21 cellular contexts compared by ENCODE assay signal in the genomic region with DNA sequence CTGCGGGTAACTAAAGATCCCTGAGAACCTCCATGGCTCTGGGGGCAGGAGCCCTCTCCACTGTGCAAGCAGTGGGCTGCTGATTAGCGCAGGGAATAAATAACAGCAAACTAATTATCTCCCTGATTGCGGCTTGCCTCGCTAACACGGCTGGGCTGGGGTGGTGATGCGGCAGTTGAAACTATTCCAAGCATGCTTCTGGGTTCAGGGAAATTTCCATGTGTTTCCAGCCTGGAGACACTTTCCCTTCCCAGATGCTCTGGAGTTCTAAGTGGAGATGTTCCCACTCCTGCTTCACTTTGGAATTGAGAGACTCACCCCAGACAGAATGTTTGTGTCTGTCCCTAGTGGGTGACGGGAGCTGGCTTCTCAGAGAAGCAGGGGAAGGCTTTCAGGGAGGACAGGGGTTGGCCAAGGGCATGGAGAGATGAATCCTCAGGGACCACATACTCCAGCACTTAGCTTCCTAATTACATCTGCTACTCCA. TPM values are rescaled to one million over a fixed set of nuclear protein-coding genes. Genes with fewer than 3 reads are reported as not detected.
DNase-seq lines count a peak whose midpoint lies in the region; ATAC-seq, FAIRE-seq and TF ChIP-seq lines count a peak whose summit lies in the region.
"Had no signal": no experiment of that assay in that cellular context is flagged by ENCODE, and none has a peak within 500 bp of the region (broad histone marks: within the 10 kb centered on the region; RNA-seq: fewer than 3 reads in every experiment).

No MANE protein-coding gene starts in this region.

- H3K4me3 ChIP-seq in HEK293 (ENCODE audit: low read depth, low read length) (no peak overlapping the region), osteoblast (ENCODE audit: insufficient read depth, low read length) (no peak overlapping the region)
- H3K4me3 ChIP-seq: BLaER1, Peyer's patch had no signal

- no peak overlapping the region for H2AFZ ChIP-seq in osteoblast (ENCODE audit: low read length)

- H3K27ac ChIP-seq in HEK293 (ENCODE audit: extremely low read depth, low read depth, low read length), result no peak overlapping the region
- H3K27ac ChIP-seq in osteoblast (ENCODE audit: low read depth, low read length), result no peak overlapping the region
- H3K27ac ChIP-seq: BLaER1, KMS-11, Peyer's patch had no signal

- intact Hi-C loops in left cardiac atrium (cut with DNase I), result no loop called here
- intact Hi-C loops in activated T-helper 2 cell treated with anti-CD3 and anti-CD28 coated beads, Interferon-gamma antibody, Interleukin-2, Interleukin-4, amounts not matched to agents 10 μg/mL and 5 μg/mL and 100 μg/mL, durations not matched to agents 14 hours and 24 hours and 36 hours (cut with micrococcal nuclease), result no loop called here

- no peak for FAIRE-seq in GM12891 (lab: Jason Lieb, UNC)
- FAIRE-seq: HepG2 had no signal

- peaks cover 4% of the 10 kb centered on the region for H3K27me3 Mint-ChIP-seq in activated T-helper 17 cell treated with anti-CD3 and anti-CD28 coated beads, Interleukin-2, amount 50 U/mL, for 72 hours
- peaks cover 20% of the 10 kb centered on the region for H3K27me3 Mint-ChIP-seq in activated T-helper 2 cell treated with anti-CD3 and anti-CD28 coated beads, Interferon-gamma antibody, Interleukin-2, Interleukin-4, amounts not matched to agents 10 μg/mL and 5 μg/mL and 100 μg/mL, durations not matched to agents 14 hours and 24 hours and 36 hours (ENCODE audit: low read depth)

- H3K36me3 Mint-ChIP-seq in activated T-helper 17 cell treated with anti-CD3 and anti-CD28 coated beads, Interleukin-2, amount 50 U/mL, for 72 hours (ENCODE audit: low read depth), result no peaks in the 10 kb centered on the region
- H3K36me3 Mint-ChIP-seq in activated T-helper 2 cell treated with anti-CD3 and anti-CD28 coated beads, Interferon-gamma antibody, Interleukin-2, Interleukin-4, amounts not matched to agents 10 μg/mL and 5 μg/mL and 100 μg/mL, durations not matched to agents 14 hours and 24 hours and 36 hours (ENCODE audit: low read depth), result no peaks in the 10 kb centered on the region
- H3K36me3 Mint-ChIP-seq: CD8-positive, alpha-beta T cell had no signal

- H3K4me1 ChIP-seq in HEK293 (ENCODE audit: control insufficient read depth, insufficient read depth, low read length), result no peaks in the 10 kb centered on the region
- no peaks in the 10 kb centered on the region for H3K4me1 ChIP-seq in osteoblast (ENCODE audit: insufficient read depth, low read length)
- H3K4me1 ChIP-seq: BLaER1 had no signal

- peak; percentile 18 to 53 for ATAC-seq in left cardiac atrium
- ATAC-seq in activated T-helper 17 cell treated with anti-CD3 and anti-CD28 coated beads, Interleukin-2, amount 50 U/mL, for 72 hours (replicated peaks), result no peak
- ATAC-seq: CD8-positive, alpha-beta T cell; HepG2; SK-N-SH treated with all-trans-retinoic acid at 6 μM for 48 hours had no signal

- no peaks in the 10 kb centered on the region for H3K9me3 ChIP-seq in HEK293 (ENCODE audit: control insufficient read depth, insufficient read depth, low read depth, low read length)
- no peaks in the 10 kb centered on the region for H3K9me3 ChIP-seq in osteoblast (ENCODE audit: low read depth, low read length)
- H3K9me3 ChIP-seq: BLaER1, Peyer's patch had no signal

- TF ChIP-seq CTCF in HEK293 (tag by site-specific recombination; IDR thresholded peaks at IDR 0.05), result no peak
- no peak for TF ChIP-seq CTCF in osteoblast (IDR thresholded peaks at IDR 0.05; ENCODE audit: extremely low read depth, low read depth, low read length)

- H3K27me3 ChIP-seq in osteoblast (ENCODE audit: insufficient read depth, low read length), result peaks cover 20% of the 10 kb centered on the region
- H3K27me3 ChIP-seq: BLaER1, Peyer's patch had no signal

- no peak overlapping the region for H3K4me3 Mint-ChIP-seq in activated T-helper 17 cell treated with anti-CD3 and anti-CD28 coated beads, Interleukin-2, amount 50 U/mL, for 72 hours
- H3K4me3 Mint-ChIP-seq in activated T-helper 2 cell treated with anti-CD3 and anti-CD28 coated beads, Interferon-gamma antibody, Interleukin-2, Interleukin-4, amounts not matched to agents 10 μg/mL and 5 μg/mL and 100 μg/mL, durations not matched to agents 14 hours and 24 hours and 36 hours (ENCODE audit: low read depth), result no peak overlapping the region
- H3K4me3 Mint-ChIP-seq: CD8-positive, alpha-beta T cell had no signal

- H4K20me1 ChIP-seq in osteoblast (ENCODE audit: insufficient read depth, low read length), result no peaks in the 10 kb centered on the region
- H4K20me1 ChIP-seq: BLaER1 had no signal

- DNase-seq in EH (ENCODE audit: low read depth), result peak; percentile 51
- DNase-seq in left cardiac atrium, result peak; percentile 13
- DNase-seq in osteoblast (ENCODE audit: insufficient read length, low spot score, missing footprints), result peak; percentile 58
- no peak for DNase-seq in GM12891 (ENCODE audit: insufficient read length, low spot score)
- DNase-seq in inferior parietal cortex (ENCODE audit: extremely low spot score), result no peak
- DNase-seq in activated T-helper 2 cell treated with anti-CD3 and anti-CD28 coated beads, Interferon-gamma antibody, Interleukin-2, Interleukin-4, amounts not matched to agents 10 μg/mL and 5 μg/mL and 100 μg/mL, durations not matched to agents 14 hours and 24 hours and 36 hours (ENCODE audit: low spot score), result no peak
- DNase-seq: CD8-positive, alpha-beta T cell; NCI-H1436; NCI-H2029 treated with DMSO at 0.1 percent for 48 hours; NCI-H2227 treated with DMSO at 0.1 percent for 48 hours; NCI-H524; Peyer's patch; SHP77 had no signal

- H3K9me3 Mint-ChIP-seq in activated T-helper 17 cell treated with anti-CD3 and anti-CD28 coated beads, Interleukin-2, amount 50 U/mL, for 72 hours, result no peaks in the 10 kb centered on the region
- H3K9me3 Mint-ChIP-seq in activated T-helper 2 cell treated with anti-CD3 and anti-CD28 coated beads, Interferon-gamma antibody, Interleukin-2, Interleukin-4, amounts not matched to agents 10 μg/mL and 5 μg/mL and 100 μg/mL, durations not matched to agents 14 hours and 24 hours and 36 hours, result no peaks in the 10 kb centered on the region
- H3K9me3 Mint-ChIP-seq: CD8-positive, alpha-beta T cell had no signal

- TF ChIP-seq POLR2A in GM12891 (IDR thresholded peaks at IDR 0.05; ENCODE audit: low read depth, low read length), result no peak

- H3K36me3 ChIP-seq in HEK293 (ENCODE audit: control insufficient read depth in 2 of 2, insufficient read depth in 1 of 2, low read length in 2 of 2), result no peaks in the 10 kb centered on the region
- H3K36me3 ChIP-seq in osteoblast (ENCODE audit: insufficient read depth, low read length), result no peaks in the 10 kb centered on the region
- H3K36me3 ChIP-seq: BLaER1, Peyer's patch had no signal

- no peaks in the 10 kb centered on the region for H3K4me1 Mint-ChIP-seq in activated T-helper 17 cell treated with anti-CD3 and anti-CD28 coated beads, Interleukin-2, amount 50 U/mL, for 72 hours
- H3K4me1 Mint-ChIP-seq in activated T-helper 2 cell treated with anti-CD3 and anti-CD28 coated beads, Interferon-gamma antibody, Interleukin-2, Interleukin-4, amounts not matched to agents 10 μg/mL and 5 μg/mL and 100 μg/mL, durations not matched to agents 14 hours and 24 hours and 36 hours (ENCODE audit: low read depth), result no peaks in the 10 kb centered on the region

- no peaks in the 10 kb centered on the region for H3K79me2 ChIP-seq in osteoblast (ENCODE audit: insufficient read depth, low read length)

- no peak overlapping the region for H3K27ac Mint-ChIP-seq in activated T-helper 17 cell treated with anti-CD3 and anti-CD28 coated beads, Interleukin-2, amount 50 U/mL, for 72 hours
- no peak overlapping the region for H3K27ac Mint-ChIP-seq in activated T-helper 2 cell treated with anti-CD3 and anti-CD28 coated beads, Interferon-gamma antibody, Interleukin-2, Interleukin-4, amounts not matched to agents 10 μg/mL and 5 μg/mL and 100 μg/mL, durations not matched to agents 14 hours and 24 hours and 36 hours
- H3K27ac Mint-ChIP-seq: CD8-positive, alpha-beta T cell had no signal

- H3K4me2 ChIP-seq in osteoblast (ENCODE audit: insufficient read depth, low read length), result no peak overlapping the region
- H3K4me2 ChIP-seq: BLaER1, KMS-11 had no signal

- CTCF ChIA-PET in HEK293 (lab: Yijun Ruan, JAX), result interaction anchor here (0.6 to 3.7 kb wide), 3 partner anchors 11 to 31 kb away, joined by 3 to 32 read pairs (median 7); no protein-coding TSS in a partner anchor

- POLR2A ChIA-PET in HEK293 (lab: Yijun Ruan, JAX), result no interaction called here

RNA-seq across cellular contexts. Expression of a gene that starts 12.0 kb away (rescaled TPM):
- total RNA-seq in left cardiac atrium (10 to 100 TPM in 1 of 2 donors, 1 to 10 TPM in 1; 9.3 to 12.6 TPM), osteoblast (2.1 and 2.5 TPM in 2 replicates)
- 0.28 TPM for polyA plus RNA-seq in GM12891 (2012; ENCODE audit: low read depth, missing spikeins)
- total RNA-seq in activated T-helper 17 cell treated with anti-CD3 and anti-CD28 coated beads, Interleukin-2, amount 50 U/mL, for 72 hours, result 1 to 10 TPM; 1.1 to 1.2 TPM
- 0.66 and 0.92 TPM in 2 replicates for total RNA-seq in activated T-helper 2 cell treated with anti-CD3 and anti-CD28 coated beads, Interferon-gamma antibody, Interleukin-2, Interleukin-4, amounts not matched to agents 10 μg/mL and 5 μg/mL and 100 μg/mL, durations not matched to agents 14 hours and 24 hours and 36 hours

RNA-seq across cellular contexts. Expression of a gene that starts 18.2 kb away (rescaled TPM):
- total RNA-seq in left cardiac atrium (under 1 TPM in 1 of 2 donors, not detected in 1; 0.55 TPM), osteoblast (not detected in 2 replicates)
- 0.40 TPM for polyA plus RNA-seq in GM12891 (2012; ENCODE audit: low read depth, missing spikeins)
- total RNA-seq in activated T-helper 17 cell treated with anti-CD3 and anti-CD28 coated beads, Interleukin-2, amount 50 U/mL, for 72 hours, result under 1 TPM in 1 of 2 donors, not detected in 1; 0.45 TPM
- 0.43 TPM in 1 of 2 replicates, not detected in the other for total RNA-seq in activated T-helper 2 cell treated with anti-CD3 and anti-CD28 coated beads, Interferon-gamma antibody, Interleukin-2, Interleukin-4, amounts not matched to agents 10 μg/mL and 5 μg/mL and 100 μg/mL, durations not matched to agents 14 hours and 24 hours and 36 hours
- total RNA-seq: H4, HepG2, M059J had no signal
- polyA plus RNA-seq: HepG2 had no signal

RNA-seq across cellular contexts. Expression of a gene that starts 26.9 kb away (rescaled TPM):
- total RNA-seq in left cardiac atrium, result 1 to 10 TPM; 3.4 to 4.6 TPM
- 14.1 and 15.0 TPM in 2 replicates for total RNA-seq in osteoblast
- polyA plus RNA-seq in GM12891 (2012; ENCODE audit: low read depth, missing spikeins), result 4.5 TPM
- 10 to 100 TPM in 1 of 2 donors, 1 to 10 TPM in 1; 10.0 to 11.6 TPM for total RNA-seq in activated T-helper 17 cell treated with anti-CD3 and anti-CD28 coated beads, Interleukin-2, amount 50 U/mL, for 72 hours
- total RNA-seq in activated T-helper 2 cell treated with anti-CD3 and anti-CD28 coated beads, Interferon-gamma antibody, Interleukin-2, Interleukin-4, amounts not matched to agents 10 μg/mL and 5 μg/mL and 100 μg/mL, durations not matched to agents 14 hours and 24 hours and 36 hours, result 8.9 and 9.4 TPM in 2 replicates

RNA-seq across cellular contexts. Expression of a gene that starts 27.6 kb away (rescaled TPM):
- total RNA-seq in left cardiac atrium, result 1 to 10 TPM; 5.8 to 5.9 TPM
- total RNA-seq in osteoblast, result 6.5 and 10.5 TPM in 2 replicates
- polyA plus RNA-seq in GM12891 (2012; ENCODE audit: low read depth, missing spikeins), result 4.4 TPM
- total RNA-seq in activated T-helper 17 cell treated with anti-CD3 and anti-CD28 coated beads, Interleukin-2, amount 50 U/mL, for 72 hours, result 10 to 100 TPM in 1 of 2 donors, 1 to 10 TPM in 1; 7.6 to 19.2 TPM
- total RNA-seq in activated T-helper 2 cell treated with anti-CD3 and anti-CD28 coated beads, Interferon-gamma antibody, Interleukin-2, Interleukin-4, amounts not matched to agents 10 μg/mL and 5 μg/mL and 100 μg/mL, durations not matched to agents 14 hours and 24 hours and 36 hours, result 11.1 and 13.6 TPM in 2 replicates

RNA-seq across cellular contexts. Expression of a gene that starts 37.8 kb away (rescaled TPM):
- total RNA-seq in left cardiac atrium (1 to 10 TPM; 2.5 to 3.4 TPM), osteoblast (1.8 and 3.5 TPM in 2 replicates)
- polyA plus RNA-seq in GM12891 (2012; ENCODE audit: low read depth, missing spikeins), result 6.7 TPM
- 10 to 100 TPM; 14.5 to 15.3 TPM for total RNA-seq in activated T-helper 17 cell treated with anti-CD3 and anti-CD28 coated beads, Interleukin-2, amount 50 U/mL, for 72 hours
- total RNA-seq in activated T-helper 2 cell treated with anti-CD3 and anti-CD28 coated beads, Interferon-gamma antibody, Interleukin-2, Interleukin-4, amounts not matched to agents 10 μg/mL and 5 μg/mL and 100 μg/mL, durations not matched to agents 14 hours and 24 hours and 36 hours, result 11.9 and 12.9 TPM in 2 replicates

Comparison
In these comparisons a context has a peak if more than half of its experiments do, and no peak if none do; other contexts are left out.
1. DNase-seq: peak in EH (single experiment), left cardiac atrium (single experiment) and osteoblast (single experiment); none in GM12891 (single experiment), inferior parietal cortex (single experiment) and activated T-helper 2 cell treated with anti-CD3 and anti-CD28 coated beads, Interferon-gamma antibody, Interleukin-2, Interleukin-4, amounts not matched to agents 10 μg/mL and 5 μg/mL and 100 μg/mL, durations not matched to agents 14 hours and 24 hours and 36 hours (single experiment).